Comparison of ENCODE assay signal across 1 cellular context in the genomic region with DNA sequence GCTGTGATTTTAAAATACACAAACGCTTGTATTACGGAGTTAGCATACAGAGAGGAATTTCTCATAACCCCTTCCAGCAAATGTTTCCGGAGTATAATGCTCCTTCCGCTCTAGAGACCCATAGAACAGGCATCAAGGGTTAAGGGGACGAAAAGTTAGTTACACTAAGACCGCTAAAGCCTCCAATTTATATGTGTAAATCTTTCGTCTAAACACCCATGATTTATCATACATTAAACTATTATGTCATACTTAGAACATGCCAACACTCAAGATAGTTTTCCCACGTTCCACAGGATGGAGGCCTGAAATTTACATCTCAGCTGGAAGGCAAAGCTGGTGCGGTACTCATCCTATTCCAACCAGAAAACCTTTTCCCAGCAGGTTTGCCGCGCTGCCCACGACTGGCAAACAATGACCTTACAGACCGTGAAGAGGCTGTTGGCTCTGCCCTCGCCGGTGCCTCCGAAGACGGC.
TF ChIP-seq lines count a peak whose summit lies in the region.

No MANE protein-coding gene starts in this region.

TF ChIP-seq in HEK293, 187 proteins besides CTCF, POLR2A, EP300 and RAD21 (continued from another document):
- TF ChIP-seq, protein P1, sequence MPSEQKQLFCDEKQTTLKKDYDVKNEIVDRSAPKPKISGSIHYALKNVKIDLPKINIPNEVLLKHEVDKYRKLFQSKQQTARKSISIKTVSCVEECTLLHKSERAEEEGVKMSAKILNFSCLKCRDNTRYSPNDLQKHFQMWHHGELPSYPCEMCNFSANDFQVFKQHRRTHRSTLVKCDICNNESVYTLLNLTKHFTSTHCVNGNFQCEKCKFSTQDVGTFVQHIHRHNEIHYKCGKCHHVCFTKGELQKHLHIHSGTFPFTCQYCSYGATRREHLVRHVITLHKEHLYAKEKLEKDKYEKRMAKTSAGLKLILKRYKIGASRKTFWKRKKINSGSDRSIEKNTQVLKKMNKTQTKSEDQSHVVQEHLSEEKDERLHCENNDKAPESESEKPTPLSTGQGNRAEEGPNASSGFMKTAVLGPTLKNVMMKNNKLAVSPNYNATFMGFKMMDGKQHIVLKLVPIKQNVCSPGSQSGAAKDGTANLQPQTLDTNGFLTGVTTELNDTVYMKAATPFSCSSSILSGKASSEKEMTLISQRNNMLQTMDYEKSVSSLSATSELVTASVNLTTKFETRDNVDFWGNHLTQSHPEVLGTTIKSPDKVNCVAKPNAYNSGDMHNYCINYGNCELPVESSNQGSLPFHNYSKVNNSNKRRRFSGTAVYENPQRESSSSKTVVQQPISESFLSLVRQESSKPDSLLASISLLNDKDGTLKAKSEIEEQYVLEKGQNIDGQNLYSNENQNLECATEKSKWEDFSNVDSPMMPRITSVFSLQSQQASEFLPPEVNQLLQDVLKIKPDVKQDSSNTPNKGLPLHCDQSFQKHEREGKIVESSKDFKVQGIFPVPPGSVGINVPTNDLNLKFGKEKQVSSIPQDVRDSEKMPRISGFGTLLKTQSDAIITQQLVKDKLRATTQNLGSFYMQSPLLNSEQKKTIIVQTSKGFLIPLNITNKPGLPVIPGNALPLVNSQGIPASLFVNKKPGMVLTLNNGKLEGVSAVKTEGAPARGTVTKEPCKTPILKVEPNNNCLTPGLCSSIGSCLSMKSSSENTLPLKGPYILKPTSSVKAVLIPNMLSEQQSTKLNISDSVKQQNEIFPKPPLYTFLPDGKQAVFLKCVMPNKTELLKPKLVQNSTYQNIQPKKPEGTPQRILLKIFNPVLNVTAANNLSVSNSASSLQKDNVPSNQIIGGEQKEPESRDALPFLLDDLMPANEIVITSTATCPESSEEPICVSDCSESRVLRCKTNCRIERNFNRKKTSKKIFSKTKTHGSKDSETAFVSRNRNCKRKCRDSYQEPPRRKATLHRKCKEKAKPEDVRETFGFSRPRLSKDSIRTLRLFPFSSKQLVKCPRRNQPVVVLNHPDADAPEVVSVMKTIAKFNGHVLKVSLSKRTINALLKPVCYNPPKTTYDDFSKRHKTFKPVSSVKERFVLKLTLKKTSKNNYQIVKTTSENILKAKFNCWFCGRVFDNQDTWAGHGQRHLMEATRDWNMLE (tag by site-specific recombination; conservative IDR thresholded peaks at IDR 0.05; ENCODE audit: low read depth): peak; percentile 59; the same call in 1 of the 2 replicates
- TF ChIP-seq, protein P2, sequence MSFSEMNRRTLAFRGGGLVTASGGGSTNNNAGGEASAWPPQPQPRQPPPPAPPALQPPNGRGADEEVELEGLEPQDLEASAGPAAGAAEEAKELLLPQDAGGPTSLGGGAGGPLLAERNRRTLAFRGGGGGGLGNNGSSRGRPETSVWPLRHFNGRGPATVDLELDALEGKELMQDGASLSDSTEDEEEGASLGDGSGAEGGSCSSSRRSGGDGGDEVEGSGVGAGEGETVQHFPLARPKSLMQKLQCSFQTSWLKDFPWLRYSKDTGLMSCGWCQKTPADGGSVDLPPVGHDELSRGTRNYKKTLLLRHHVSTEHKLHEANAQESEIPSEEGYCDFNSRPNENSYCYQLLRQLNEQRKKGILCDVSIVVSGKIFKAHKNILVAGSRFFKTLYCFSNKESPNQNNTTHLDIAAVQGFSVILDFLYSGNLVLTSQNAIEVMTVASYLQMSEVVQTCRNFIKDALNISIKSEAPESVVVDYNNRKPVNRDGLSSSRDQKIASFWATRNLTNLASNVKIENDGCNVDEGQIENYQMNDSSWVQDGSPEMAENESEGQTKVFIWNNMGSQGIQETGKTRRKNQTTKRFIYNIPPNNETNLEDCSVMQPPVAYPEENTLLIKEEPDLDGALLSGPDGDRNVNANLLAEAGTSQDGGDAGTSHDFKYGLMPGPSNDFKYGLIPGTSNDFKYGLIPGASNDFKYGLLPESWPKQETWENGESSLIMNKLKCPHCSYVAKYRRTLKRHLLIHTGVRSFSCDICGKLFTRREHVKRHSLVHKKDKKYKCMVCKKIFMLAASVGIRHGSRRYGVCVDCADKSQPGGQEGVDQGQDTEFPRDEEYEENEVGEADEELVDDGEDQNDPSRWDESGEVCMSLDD (tag by site-specific recombination; IDR thresholded peaks at IDR 0.05): no peak
- TF ChIP-seq, protein P3, sequence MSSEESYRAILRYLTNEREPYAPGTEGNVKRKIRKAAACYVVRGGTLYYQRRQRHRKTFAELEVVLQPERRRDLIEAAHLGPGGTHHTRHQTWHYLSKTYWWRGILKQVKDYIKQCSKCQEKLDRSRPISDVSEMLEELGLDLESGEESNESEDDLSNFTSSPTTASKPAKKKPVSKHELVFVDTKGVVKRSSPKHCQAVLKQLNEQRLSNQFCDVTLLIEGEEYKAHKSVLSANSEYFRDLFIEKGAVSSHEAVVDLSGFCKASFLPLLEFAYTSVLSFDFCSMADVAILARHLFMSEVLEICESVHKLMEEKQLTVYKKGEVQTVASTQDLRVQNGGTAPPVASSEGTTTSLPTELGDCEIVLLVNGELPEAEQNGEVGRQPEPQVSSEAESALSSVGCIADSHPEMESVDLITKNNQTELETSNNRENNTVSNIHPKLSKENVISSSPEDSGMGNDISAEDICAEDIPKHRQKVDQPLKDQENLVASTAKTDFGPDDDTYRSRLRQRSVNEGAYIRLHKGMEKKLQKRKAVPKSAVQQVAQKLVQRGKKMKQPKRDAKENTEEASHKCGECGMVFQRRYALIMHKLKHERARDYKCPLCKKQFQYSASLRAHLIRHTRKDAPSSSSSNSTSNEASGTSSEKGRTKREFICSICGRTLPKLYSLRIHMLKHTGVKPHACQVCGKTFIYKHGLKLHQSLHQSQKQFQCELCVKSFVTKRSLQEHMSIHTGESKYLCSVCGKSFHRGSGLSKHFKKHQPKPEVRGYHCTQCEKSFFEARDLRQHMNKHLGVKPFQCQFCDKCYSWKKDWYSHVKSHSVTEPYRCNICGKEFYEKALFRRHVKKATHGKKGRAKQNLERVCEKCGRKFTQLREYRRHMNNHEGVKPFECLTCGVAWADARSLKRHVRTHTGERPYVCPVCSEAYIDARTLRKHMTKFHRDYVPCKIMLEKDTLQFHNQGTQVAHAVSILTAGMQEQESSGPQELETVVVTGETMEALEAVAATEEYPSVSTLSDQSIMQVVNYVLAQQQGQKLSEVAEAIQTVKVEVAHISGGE (tag by site-specific recombination; conservative IDR thresholded peaks at IDR 0.05; ENCODE audit: low read depth): peak; percentile 79
- no peak for TF ChIP-seq MYNN (tag by site-specific recombination; IDR thresholded peaks at IDR 0.05; ENCODE audit: borderline replicate concordance)
- peak; percentile 8; the same call in 1 of the 2 replicates for TF ChIP-seq ZNF335 (tag by site-specific recombination; conservative IDR thresholded peaks at IDR 0.05)
- TF ChIP-seq ZNF585B (tag by site-specific recombination; IDR thresholded peaks at IDR 0.05): peak; percentile 57
- TF ChIP-seq, protein P4, sequence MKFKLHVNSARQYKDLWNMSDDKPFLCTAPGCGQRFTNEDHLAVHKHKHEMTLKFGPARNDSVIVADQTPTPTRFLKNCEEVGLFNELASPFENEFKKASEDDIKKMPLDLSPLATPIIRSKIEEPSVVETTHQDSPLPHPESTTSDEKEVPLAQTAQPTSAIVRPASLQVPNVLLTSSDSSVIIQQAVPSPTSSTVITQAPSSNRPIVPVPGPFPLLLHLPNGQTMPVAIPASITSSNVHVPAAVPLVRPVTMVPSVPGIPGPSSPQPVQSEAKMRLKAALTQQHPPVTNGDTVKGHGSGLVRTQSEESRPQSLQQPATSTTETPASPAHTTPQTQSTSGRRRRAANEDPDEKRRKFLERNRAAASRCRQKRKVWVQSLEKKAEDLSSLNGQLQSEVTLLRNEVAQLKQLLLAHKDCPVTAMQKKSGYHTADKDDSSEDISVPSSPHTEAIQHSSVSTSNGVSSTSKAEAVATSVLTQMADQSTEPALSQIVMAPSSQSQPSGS (tag by site-specific recombination; IDR thresholded peaks at IDR 0.05; ENCODE audit: low read depth): 0 out of 2 replicates have a peak, but pooled peaks have one; percentile 42
